Comparison of ENCODE assay signal across 1 cellular context in the genomic region with DNA sequence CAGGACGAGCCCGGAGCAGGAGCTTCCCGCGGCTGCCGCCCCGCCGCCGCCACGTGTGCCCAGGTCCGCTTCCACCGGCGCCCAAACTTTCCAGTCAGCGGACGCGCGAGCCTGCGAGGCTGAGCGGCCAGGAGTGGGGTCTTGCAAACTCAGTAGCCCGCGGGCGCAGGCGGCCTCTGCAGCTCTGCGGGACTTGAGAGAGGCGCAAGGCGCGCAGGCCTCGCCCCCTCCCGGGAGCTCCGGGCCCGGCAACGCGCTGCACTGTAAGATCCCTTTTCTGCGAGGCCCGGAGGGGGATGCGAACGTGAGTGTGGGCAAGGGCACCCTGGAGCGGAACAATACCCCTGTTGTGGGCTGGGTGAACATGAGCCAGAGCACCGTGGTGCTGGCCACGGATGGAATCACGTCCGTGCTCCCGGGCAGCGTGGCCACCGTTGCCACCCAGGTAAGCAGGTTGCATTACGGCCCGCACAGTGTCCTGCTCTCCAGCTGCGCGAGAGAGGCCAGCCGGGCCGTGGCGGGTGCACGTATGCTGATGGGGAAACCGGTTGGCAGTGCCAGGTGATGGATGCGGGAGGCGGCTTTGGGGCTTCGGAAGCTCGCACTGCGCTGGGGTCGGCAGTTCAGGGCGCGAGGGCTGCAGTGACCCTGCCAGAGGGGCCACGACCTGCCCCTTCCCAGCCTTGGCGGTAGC.
TF ChIP-seq lines count a peak whose summit lies in the region.

No MANE protein-coding gene starts in this region.

TF ChIP-seq in neural cell, 6 proteins besides CTCF, POLR2A, EP300 and RAD21 (continued from another document):
- TF ChIP-seq, protein P1, sequence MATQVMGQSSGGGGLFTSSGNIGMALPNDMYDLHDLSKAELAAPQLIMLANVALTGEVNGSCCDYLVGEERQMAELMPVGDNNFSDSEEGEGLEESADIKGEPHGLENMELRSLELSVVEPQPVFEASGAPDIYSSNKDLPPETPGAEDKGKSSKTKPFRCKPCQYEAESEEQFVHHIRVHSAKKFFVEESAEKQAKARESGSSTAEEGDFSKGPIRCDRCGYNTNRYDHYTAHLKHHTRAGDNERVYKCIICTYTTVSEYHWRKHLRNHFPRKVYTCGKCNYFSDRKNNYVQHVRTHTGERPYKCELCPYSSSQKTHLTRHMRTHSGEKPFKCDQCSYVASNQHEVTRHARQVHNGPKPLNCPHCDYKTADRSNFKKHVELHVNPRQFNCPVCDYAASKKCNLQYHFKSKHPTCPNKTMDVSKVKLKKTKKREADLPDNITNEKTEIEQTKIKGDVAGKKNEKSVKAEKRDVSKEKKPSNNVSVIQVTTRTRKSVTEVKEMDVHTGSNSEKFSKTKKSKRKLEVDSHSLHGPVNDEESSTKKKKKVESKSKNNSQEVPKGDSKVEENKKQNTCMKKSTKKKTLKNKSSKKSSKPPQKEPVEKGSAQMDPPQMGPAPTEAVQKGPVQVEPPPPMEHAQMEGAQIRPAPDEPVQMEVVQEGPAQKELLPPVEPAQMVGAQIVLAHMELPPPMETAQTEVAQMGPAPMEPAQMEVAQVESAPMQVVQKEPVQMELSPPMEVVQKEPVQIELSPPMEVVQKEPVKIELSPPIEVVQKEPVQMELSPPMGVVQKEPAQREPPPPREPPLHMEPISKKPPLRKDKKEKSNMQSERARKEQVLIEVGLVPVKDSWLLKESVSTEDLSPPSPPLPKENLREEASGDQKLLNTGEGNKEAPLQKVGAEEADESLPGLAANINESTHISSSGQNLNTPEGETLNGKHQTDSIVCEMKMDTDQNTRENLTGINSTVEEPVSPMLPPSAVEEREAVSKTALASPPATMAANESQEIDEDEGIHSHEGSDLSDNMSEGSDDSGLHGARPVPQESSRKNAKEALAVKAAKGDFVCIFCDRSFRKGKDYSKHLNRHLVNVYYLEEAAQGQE (IDR thresholded peaks at IDR 0.05; ENCODE audit: borderline replicate concordance): no peak
- no peak for TF ChIP-seq SMC3 (conservative IDR thresholded peaks at IDR 0.05; ENCODE audit: poor library complexity)
